In the genomic region with DNA sequence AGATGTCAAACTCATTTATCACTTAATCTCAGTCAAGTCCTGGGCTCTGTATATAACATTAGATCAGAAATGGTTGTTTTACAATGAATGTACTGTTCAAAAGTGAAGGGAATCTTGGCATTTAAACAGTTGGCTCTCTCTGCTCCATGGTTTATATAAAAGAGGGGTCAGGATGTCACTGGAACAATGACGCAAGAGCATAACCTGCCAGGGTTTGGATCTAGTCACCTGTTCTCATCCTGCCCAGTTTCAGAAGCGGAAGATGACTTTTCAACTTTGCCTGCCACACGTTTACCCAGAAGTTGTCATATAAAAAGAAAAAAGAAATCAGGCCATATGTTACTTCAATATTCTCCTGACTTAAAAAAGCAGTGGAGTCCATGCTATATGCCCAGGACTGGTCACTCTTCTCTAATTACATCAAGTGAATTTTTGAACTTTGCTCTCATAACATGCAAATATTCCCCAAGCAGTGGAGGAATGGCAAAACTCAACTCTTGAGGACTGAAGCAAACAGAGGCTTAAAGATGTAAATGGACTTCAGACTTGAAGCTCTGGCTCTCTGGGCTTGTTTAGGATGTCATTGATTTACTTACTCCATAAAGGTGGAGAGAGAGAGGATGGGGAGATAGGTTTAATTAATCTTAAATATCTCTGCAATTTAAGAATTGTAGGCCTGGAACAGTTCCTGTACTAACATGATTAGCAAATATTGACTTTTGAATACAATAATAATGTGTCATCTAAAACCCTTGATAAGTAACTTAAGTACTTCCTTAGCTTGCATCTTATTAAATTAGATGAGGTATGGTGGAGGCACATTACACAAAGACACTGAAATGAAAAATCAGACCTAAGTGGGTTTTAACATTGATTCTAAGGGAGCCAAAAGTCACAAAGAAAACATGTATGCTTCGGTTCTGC, we compare ENCODE assay signal across 26 cellular contexts. TPM values are rescaled to one million over a fixed set of nuclear protein-coding genes. Genes with fewer than 3 reads are reported as not detected.
A peak's percentile ranks its signal among the peaks of the same experiment; 100 is the strongest.
DNase-seq lines count a peak whose midpoint lies in the region; ATAC-seq and TF ChIP-seq lines count a peak whose summit lies in the region.
"Had no signal": no experiment of that assay in that cellular context is flagged by ENCODE, and none has a peak within 500 bp of the region (broad histone marks: within the 10 kb centered on the region; RNA-seq: fewer than 3 reads in every experiment).

No MANE protein-coding gene starts in this region.

- H3K4me1 Mint-ChIP-seq in Calu3 (ENCODE audit: low read depth, unreplicated experiment): peaks cover 68% of the 10 kb centered on the region
- H3K4me1 Mint-ChIP-seq: central memory CD8-positive, alpha-beta T cell had no signal

- peaks cover 51% of the 10 kb centered on the region for H3K4me1 ChIP-seq in RWPE2 (ENCODE audit: insufficient read depth, poor library complexity, severe bottlenecking)
- no peaks in the 10 kb centered on the region for H3K4me1 ChIP-seq in hepatocyte (ENCODE audit: insufficient read depth)
- no peaks in the 10 kb centered on the region for H3K4me1 ChIP-seq in spleen
- H3K4me1 ChIP-seq: gastrocnemius medialis had no signal

- TF ChIP-seq POLR2A in spleen (IDR thresholded peaks at IDR 0.05): no peak

- H3K79me2 ChIP-seq in hepatocyte: no peaks in the 10 kb centered on the region

- WGBS in hepatocyte (ENCODE audit: low lambda C conversion rate, missing lambda C conversion rate): 87% methylated on average over 4 of the region's 4 CpGs
- WGBS in spleen, 5 donors: 79 to 86% (median 83%) methylated on average over 4 of the region's 4 CpGs

- H3K36me3 ChIP-seq in RWPE2 (ENCODE audit: low read depth) (no peaks in the 10 kb centered on the region), hepatocyte (replicated peaks; ENCODE audit: insufficient read depth, low read depth) (no peaks in the 10 kb centered on the region), spleen (no peaks in the 10 kb centered on the region)
- H3K36me3 ChIP-seq: gastrocnemius medialis, ovary had no signal

- H3K36me3 Mint-ChIP-seq in Calu3 (ENCODE audit: insufficient read depth, unreplicated experiment): no peaks in the 10 kb centered on the region

- in situ Hi-C loops in G401 (cut with HindIII; ENCODE audit: low sequenced_read_pairs): no loop called here

- no peak overlapping the region for H2AFZ ChIP-seq in hepatocyte

- BruUV-seq in Calu3 (replicated peaks; lab: Mats Ljungman, UMichigan): no TSS peak

- H3K9me3 ChIP-seq in RWPE2 (ENCODE audit: severe bottlenecking) (no peaks in the 10 kb centered on the region), hepatocyte (ENCODE audit: low read depth) (no peaks in the 10 kb centered on the region), spleen (no peaks in the 10 kb centered on the region)
- H3K9me3 ChIP-seq: gastrocnemius medialis, ovary had no signal

- H4K20me1 ChIP-seq in hepatocyte (ENCODE audit: insufficient read depth, poor library complexity, severe bottlenecking): no peaks in the 10 kb centered on the region

- DNase-seq in Calu3 (no peak), RWPE2 (ENCODE audit: low spot score) (no peak), hepatocyte (ENCODE audit: low spot score) (peak; percentile 32), spleen (no peak), G401 (ENCODE audit: low spot score) (no peak), globus pallidus (ENCODE audit: low spot score) (no peak)
- DNase-seq: activated CD4-positive, alpha-beta T cell treated with anti-CD3 and anti-CD28 coated beads, Interleukin-2, amount 50 U/mL, for 48 hours; activated CD4-positive, CD25-positive, alpha-beta regulatory T cell treated with anti-CD3 and anti-CD28 coated beads, Interleukin-2, amount 50 U/mL, for 72 hours; activated naive CD4-positive, alpha-beta T cell treated with Interleukin-2 at 50 U/mL for 16 hours; endodermal cell; gastrocnemius medialis; hippocampal formation; left cardiac atrium; NCI-H1092 treated with DMSO at 0.1 percent for 48 hours; NCI-H2029 treated with DMSO at 0.1 percent for 48 hours; NCI-H2227 treated with DMSO at 0.1 percent for 48 hours; NCI-H82; ovary; stimulated activated naive CD4-positive, alpha-beta T cell; T-helper 2 cell had no signal

- CTCF ChIA-PET in Calu3 (lab: Charles Lee): interaction anchor here (1.1 kb wide), 1 partner anchor 117 kb away, joined by 3 read pairs; no protein-coding TSS in a partner anchor

- no peak overlapping the region for H3K4me2 ChIP-seq in hepatocyte

- no peaks in the 10 kb centered on the region for H3K27me3 Mint-ChIP-seq in Calu3 (ENCODE audit: unreplicated experiment)
- H3K27me3 Mint-ChIP-seq: dendritic cell treated with granulocyte-macrophage colony-stimulating factor and Interleukin-4, amounts not matched to agents 40 ng/mL and 50 ng/mL, for 4 days; type B pancreatic cell had no signal

- intact Hi-C loops in Calu3 (cut with micrococcal nuclease; ENCODE audit: unreplicated experiment) (loop anchor here (2.0 kb wide), 1 partner anchor 55 kb away; no protein-coding TSS in a partner anchor), spleen (cut with DNase I; ENCODE audit: low total_unique reads) (no loop called here)

- H3K27ac ChIP-seq in 22Rv1 (peak overlapping the region; percentile 90), RWPE2 (ENCODE audit: poor library complexity, severe bottlenecking) (peak overlapping the region; percentile 17), hepatocyte (peak overlapping the region; percentile 53), spleen (no peak overlapping the region)
- H3K27ac ChIP-seq: gastrocnemius medialis, ovary had no signal

- TF ChIP-seq CTCF in 22Rv1 (IDR thresholded peaks at IDR 0.05) (no peak), Calu3 (IDR thresholded peaks at IDR 0.05; ENCODE audit: unreplicated experiment) (no peak), RWPE2 (IDR thresholded peaks at IDR 0.05; ENCODE audit: poor library complexity, severe bottlenecking) (no peak), hepatocyte (IDR thresholded peaks at IDR 0.05; ENCODE audit: poor library complexity) (no peak), spleen (IDR thresholded peaks at IDR 0.05 in 8 of 11, conservative IDR thresholded peaks at IDR 0.05 in 3 of 11) (no peak)

- H3K9me3 Mint-ChIP-seq in Calu3 (ENCODE audit: low read depth, unreplicated experiment): no peaks in the 10 kb centered on the region
- H3K9me3 Mint-ChIP-seq: central memory CD8-positive, alpha-beta T cell; dendritic cell treated with granulocyte-macrophage colony-stimulating factor and Interleukin-4, amounts not matched to agents 40 ng/mL and 50 ng/mL, for 4 days; endodermal cell had no signal

- peak overlapping the region; percentile 52 for H3K27ac Mint-ChIP-seq in Calu3 (ENCODE audit: unreplicated experiment)
- H3K27ac Mint-ChIP-seq: dendritic cell treated with granulocyte-macrophage colony-stimulating factor and Interleukin-4, amounts not matched to agents 40 ng/mL and 50 ng/mL, for 4 days; endodermal cell; type B pancreatic cell had no signal

- no peak overlapping the region for H3K4me3 ChIP-seq in RWPE2 (ENCODE audit: severe bottlenecking)
- H3K4me3 ChIP-seq in hepatocyte: no peak overlapping the region
- no peak overlapping the region for H3K4me3 ChIP-seq in spleen
- H3K4me3 ChIP-seq: gastrocnemius medialis, K562, ovary had no signal

- peak overlapping the region; percentile 36 for H3K4me3 Mint-ChIP-seq in Calu3 (ENCODE audit: low read depth, unreplicated experiment)
- H3K4me3 Mint-ChIP-seq: central memory CD8-positive, alpha-beta T cell; dendritic cell treated with granulocyte-macrophage colony-stimulating factor and Interleukin-4, amounts not matched to agents 40 ng/mL and 50 ng/mL, for 4 days; endodermal cell; type B pancreatic cell had no signal

- ATAC-seq in RWPE2 (ENCODE audit: low read depth) (0 out of 3 replicates have a peak, but pooled peaks have one; percentile 22), GM18498 (IDR thresholded peaks at IDR 0.05; ENCODE audit: unreplicated experiment) (no peak)
- ATAC-seq: gastrocnemius medialis, K562, left cardiac atrium had no signal

- H3K27me3 ChIP-seq in RWPE2 (ENCODE audit: insufficient read depth, poor library complexity, severe bottlenecking): no peaks in the 10 kb centered on the region
- no peaks in the 10 kb centered on the region for H3K27me3 ChIP-seq in hepatocyte
- no peaks in the 10 kb centered on the region for H3K27me3 ChIP-seq in spleen (replicated peaks in 1 of 7)
- H3K27me3 ChIP-seq: gastrocnemius medialis, ovary had no signal

- H3K9me2 ChIP-seq in hepatocyte (replicated peaks; ENCODE audit: insufficient read depth): no peaks in the 10 kb centered on the region

RNA-seq across cellular contexts. Expression of a gene that starts 58.3 kb away (rescaled TPM):
- total RNA-seq in Calu3 (2022) (12.2 and 12.6 TPM in 2 replicates), hepatocyte (23.7 and 26.1 TPM in 2 replicates), spleen (10 to 100 TPM in 5 of 7 donors, 1 to 10 TPM in 2; 7.4 to 22.9 (median 13.3) TPM)
- polyA plus RNA-seq in hepatocyte (6.6 and 7.2 TPM in 2 replicates), spleen (1 to 10 TPM; 7.2 to 8.4 (median 8.4) TPM)
- 9.0 and 20.9 TPM in 2 replicates for total RNA-seq in G401 (2014; rRNA removed; shearing (Covaris generic))

Comparison
In these comparisons a context has a peak if more than half of its experiments do, and no peak if none do; other contexts are left out.
1. H3K27ac ChIP-seq: peak in 22Rv1 (single experiment), RWPE2 (single experiment) and hepatocyte (single experiment); none in spleen (0 of 8).